ENCODE assay signal across 1 cellular context in the genomic region with DNA sequence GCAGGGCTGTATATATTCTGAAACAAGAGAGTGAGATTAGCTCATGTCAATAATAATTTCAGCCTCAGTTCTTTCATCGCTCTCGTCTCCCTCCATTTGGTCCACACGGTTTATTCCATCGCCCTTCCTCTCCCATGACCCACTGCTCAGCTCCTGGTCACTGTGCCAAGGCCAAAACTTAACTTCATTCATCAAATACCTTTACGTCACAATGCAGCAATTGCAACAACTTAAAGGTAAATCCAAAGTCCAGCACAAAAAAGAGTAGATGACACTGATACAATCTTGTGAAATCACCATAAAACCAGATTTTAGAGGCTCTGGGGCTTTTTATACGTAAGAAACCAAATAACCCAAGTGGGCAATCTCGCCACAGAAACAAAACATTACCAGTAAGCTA.
TF ChIP-seq lines count a peak whose summit lies in the region.

No MANE protein-coding gene starts in this region.

TF ChIP-seq in HepG2, 621 proteins besides CTCF, POLR2A, EP300 and RAD21 (continued from another document and continues in another):
- TF ChIP-seq, protein P1, sequence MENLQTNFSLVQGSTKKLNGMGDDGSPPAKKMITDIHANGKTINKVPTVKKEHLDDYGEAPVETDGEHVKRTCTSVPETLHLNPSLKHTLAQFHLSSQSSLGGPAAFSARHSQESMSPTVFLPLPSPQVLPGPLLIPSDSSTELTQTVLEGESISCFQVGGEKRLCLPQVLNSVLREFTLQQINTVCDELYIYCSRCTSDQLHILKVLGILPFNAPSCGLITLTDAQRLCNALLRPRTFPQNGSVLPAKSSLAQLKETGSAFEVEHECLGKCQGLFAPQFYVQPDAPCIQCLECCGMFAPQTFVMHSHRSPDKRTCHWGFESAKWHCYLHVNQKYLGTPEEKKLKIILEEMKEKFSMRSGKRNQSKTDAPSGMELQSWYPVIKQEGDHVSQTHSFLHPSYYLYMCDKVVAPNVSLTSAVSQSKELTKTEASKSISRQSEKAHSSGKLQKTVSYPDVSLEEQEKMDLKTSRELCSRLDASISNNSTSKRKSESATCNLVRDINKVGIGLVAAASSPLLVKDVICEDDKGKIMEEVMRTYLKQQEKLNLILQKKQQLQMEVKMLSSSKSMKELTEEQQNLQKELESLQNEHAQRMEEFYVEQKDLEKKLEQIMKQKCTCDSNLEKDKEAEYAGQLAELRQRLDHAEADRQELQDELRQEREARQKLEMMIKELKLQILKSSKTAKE (CRISPR knock-in tag; IDR thresholded peaks at IDR 0.05; ENCODE audit: borderline replicate concordance): no peak
- TF ChIP-seq ZNF672 (CRISPR knock-in tag; IDR thresholded peaks at IDR 0.05) (no peak), FOXP1 (IDR thresholded peaks at IDR 0.05) (no peak), FOXP1 (CRISPR knock-in tag; IDR thresholded peaks at IDR 0.05) (peak; percentile 17; the same call in 1 of the 2 replicates), ZNF33B (CRISPR knock-in tag; IDR thresholded peaks at IDR 0.05) (no peak), RCOR2 (CRISPR knock-in tag; IDR thresholded peaks at IDR 0.05) (0 out of 2 replicates have a peak, but pooled peaks have one; percentile 2), NKX3-1 (CRISPR knock-in tag; IDR thresholded peaks at IDR 0.05) (0 out of 2 replicates have a peak, but pooled peaks have one; percentile 15), KDM5A (IDR thresholded peaks at IDR 0.05; ENCODE audit: borderline replicate concordance, low read length) (no peak), ZNF274 (CRISPR knock-in tag; IDR thresholded peaks at IDR 0.05) (no peak), ZNF441 (CRISPR knock-in tag; IDR thresholded peaks at IDR 0.05; ENCODE audit: borderline replicate concordance) (no peak), GATAD1 (CRISPR knock-in tag; IDR thresholded peaks at IDR 0.05) (peak; percentile 30; the same call in 1 of the 2 replicates), THRA (CRISPR knock-in tag; IDR thresholded peaks at IDR 0.05; ENCODE audit: borderline replicate concordance) (peak; percentile 56; the same call in 1 of the 2 replicates), POLR2AphosphoS5 (IDR thresholded peaks at IDR 0.05; ENCODE audit: low read depth, low read length) (no peak), HOXA5 (CRISPR knock-in tag; IDR thresholded peaks at IDR 0.05) (0 out of 2 replicates have a peak, but pooled peaks have one; percentile 42), THAP11 (CRISPR knock-in tag; IDR thresholded peaks at IDR 0.05) (0 out of 2 replicates have a peak, but pooled peaks have one; percentile 16), CENPT (CRISPR knock-in tag; IDR thresholded peaks at IDR 0.05; ENCODE audit: low read depth) (no peak), XRCC5 (optimal IDR thresholded peaks at IDR 0.05; ENCODE audit: low read length) (peak; percentile 29), ZNF580 (CRISPR knock-in tag; IDR thresholded peaks at IDR 0.05; ENCODE audit: borderline replicate concordance, low read depth) (peak; percentile 32; the same call in 1 of the 2 replicates), JUN (CRISPR knock-in tag; IDR thresholded peaks at IDR 0.05) (peak; percentile 59; the same call in 1 of the 2 replicates), ATF1 (CRISPR knock-in tag; IDR thresholded peaks at IDR 0.05) (peak; percentile 73), ZFX (CRISPR knock-in tag; IDR thresholded peaks at IDR 0.05; ENCODE audit: low read depth) (no peak), ZNF317 (CRISPR knock-in tag; IDR thresholded peaks at IDR 0.05) (peak; percentile 98), GATAD2A (CRISPR knock-in tag; IDR thresholded peaks at IDR 0.05) (peak; percentile 84), ZNF337 (CRISPR knock-in tag; IDR thresholded peaks at IDR 0.05; ENCODE audit: borderline replicate concordance, low read depth) (0 out of 2 replicates have a peak, but pooled peaks have one; percentile 49), ZNF160 (CRISPR knock-in tag; IDR thresholded peaks at IDR 0.05) (no peak), ZNF101 (CRISPR knock-in tag; IDR thresholded peaks at IDR 0.05; ENCODE audit: borderline replicate concordance, low read depth) (0 out of 2 replicates have a peak, but pooled peaks have one; percentile 39), TERF1 (CRISPR knock-in tag; IDR thresholded peaks at IDR 0.05) (no peak), ZNF3 (CRISPR knock-in tag; IDR thresholded peaks at IDR 0.05) (peak; percentile 49; the same call in 1 of the 2 replicates), NFATC3 (CRISPR knock-in tag; IDR thresholded peaks at IDR 0.05) (no peak), ETV5 (CRISPR knock-in tag; IDR thresholded peaks at IDR 0.05; ENCODE audit: borderline replicate concordance) (no peak), SALL1 (CRISPR knock-in tag; IDR thresholded peaks at IDR 0.05) (peak; percentile 34; the same call in 1 of the 2 replicates), ATF7 (IDR thresholded peaks at IDR 0.05) (peak; percentile 66), ATF7 (CRISPR knock-in tag; IDR thresholded peaks at IDR 0.05) (peak; percentile 71; the same call in 1 of the 2 replicates), TP53 (CRISPR knock-in tag; conservative IDR thresholded peaks at IDR 0.05) (no peak), THYN1 (CRISPR knock-in tag; IDR thresholded peaks at IDR 0.05; ENCODE audit: borderline replicate concordance, low read depth) (no peak), ZBTB4 (CRISPR knock-in tag; IDR thresholded peaks at IDR 0.05; ENCODE audit: borderline replicate concordance) (no peak), ZNF75D (CRISPR knock-in tag; IDR thresholded peaks at IDR 0.05; ENCODE audit: borderline replicate concordance) (no peak), ZNF143 (CRISPR knock-in tag; IDR thresholded peaks at IDR 0.05) (peak; percentile 49; the same call in 1 of the 2 replicates), CEBPB (IDR thresholded peaks at IDR 0.05; ENCODE audit: borderline replicate concordance, low read depth, low read length) (peak; percentile 96), TCF7 (IDR thresholded peaks at IDR 0.05; ENCODE audit: low read depth) (no peak), RXRB (CRISPR knock-in tag; IDR thresholded peaks at IDR 0.05; ENCODE audit: borderline replicate concordance) (peak; percentile 70), ZNF629 (CRISPR knock-in tag; conservative IDR thresholded peaks at IDR 0.05) (0 out of 2 replicates have a peak, but pooled peaks have one; percentile 10), HDAC2 (CRISPR knock-in tag; IDR thresholded peaks at IDR 0.05) (peak; percentile 50; the same call in 1 of the 2 replicates), SOX13 (IDR thresholded peaks at IDR 0.05) (no peak), SOX13 (CRISPR knock-in tag; conservative IDR thresholded peaks at IDR 0.05 in 1 of 2, IDR thresholded peaks at IDR 0.05 in 1 of 2) (peak in 1 of 2 experiments; percentile 85; a peak in 2 of 4 replicates), FOXA3 (CRISPR knock-in tag; IDR thresholded peaks at IDR 0.05) (peak; percentile 35; the same call in 1 of the 2 replicates), ONECUT2 (CRISPR knock-in tag; IDR thresholded peaks at IDR 0.05) (no peak), SMC3 (IDR thresholded peaks at IDR 0.05; ENCODE audit: low read length) (peak; percentile 11; the same call in 1 of the 2 replicates)
- TF ChIP-seq, protein P2, sequence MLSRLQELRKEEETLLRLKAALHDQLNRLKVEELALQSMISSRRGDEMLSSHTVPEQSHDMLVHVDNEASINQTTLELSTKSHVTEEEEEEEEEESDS (CRISPR knock-in tag; IDR thresholded peaks at IDR 0.05; ENCODE audit: borderline replicate concordance): no peak
- TF ChIP-seq, protein P3, sequence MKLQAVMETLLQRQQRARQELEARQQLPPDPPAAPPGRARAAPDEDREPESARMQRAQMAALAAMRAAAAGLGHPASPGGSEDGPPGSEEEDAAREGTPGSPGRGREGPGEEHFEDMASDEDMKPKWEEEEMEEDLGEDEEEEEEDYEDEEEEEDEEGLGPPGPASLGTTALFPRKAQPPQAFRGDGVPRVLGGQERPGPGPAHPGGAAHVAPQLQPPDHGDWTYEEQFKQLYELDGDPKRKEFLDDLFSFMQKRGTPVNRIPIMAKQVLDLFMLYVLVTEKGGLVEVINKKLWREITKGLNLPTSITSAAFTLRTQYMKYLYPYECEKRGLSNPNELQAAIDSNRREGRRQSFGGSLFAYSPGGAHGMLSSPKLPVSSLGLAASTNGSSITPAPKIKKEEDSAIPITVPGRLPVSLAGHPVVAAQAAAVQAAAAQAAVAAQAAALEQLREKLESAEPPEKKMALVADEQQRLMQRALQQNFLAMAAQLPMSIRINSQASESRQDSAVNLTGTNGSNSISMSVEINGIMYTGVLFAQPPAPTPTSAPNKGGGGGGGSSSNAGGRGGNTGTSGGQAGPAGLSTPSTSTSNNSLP (IDR thresholded peaks at IDR 0.05; ENCODE audit: low read depth, low read length): peak; percentile 96
- TF ChIP-seq, protein P4, sequence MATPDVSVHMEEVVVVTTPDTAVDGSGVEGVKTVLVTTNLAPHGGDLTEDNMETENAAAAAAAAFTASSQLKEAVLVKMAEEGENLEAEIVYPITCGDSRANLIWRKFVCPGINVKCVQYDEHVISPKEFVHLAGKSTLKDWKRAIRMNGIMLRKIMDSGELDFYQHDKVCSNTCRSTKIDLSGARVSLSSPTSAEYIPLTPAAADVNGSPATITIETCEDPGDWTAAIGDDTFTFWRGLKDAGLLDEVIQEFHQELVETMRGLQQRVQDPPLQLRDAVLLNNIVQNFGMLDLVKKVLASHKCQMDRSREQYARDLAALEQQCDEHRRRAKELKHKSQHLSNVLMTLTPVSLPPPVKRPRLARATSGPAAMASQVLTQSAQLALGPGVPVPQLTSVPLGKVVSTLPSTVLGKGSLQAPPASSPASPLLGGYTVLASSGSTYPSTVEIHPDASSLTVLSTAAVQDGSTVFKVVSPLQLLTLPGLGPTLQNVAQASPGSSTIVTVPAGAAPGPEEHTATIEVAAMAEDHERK (CRISPR knock-in tag; IDR thresholded peaks at IDR 0.05; ENCODE audit: low read depth): no peak
- TF ChIP-seq, protein P5, sequence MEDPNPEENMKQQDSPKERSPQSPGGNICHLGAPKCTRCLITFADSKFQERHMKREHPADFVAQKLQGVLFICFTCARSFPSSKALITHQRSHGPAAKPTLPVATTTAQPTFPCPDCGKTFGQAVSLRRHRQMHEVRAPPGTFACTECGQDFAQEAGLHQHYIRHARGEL (CRISPR knock-in tag; IDR thresholded peaks at IDR 0.05): no peak
- TF ChIP-seq, protein P6, sequence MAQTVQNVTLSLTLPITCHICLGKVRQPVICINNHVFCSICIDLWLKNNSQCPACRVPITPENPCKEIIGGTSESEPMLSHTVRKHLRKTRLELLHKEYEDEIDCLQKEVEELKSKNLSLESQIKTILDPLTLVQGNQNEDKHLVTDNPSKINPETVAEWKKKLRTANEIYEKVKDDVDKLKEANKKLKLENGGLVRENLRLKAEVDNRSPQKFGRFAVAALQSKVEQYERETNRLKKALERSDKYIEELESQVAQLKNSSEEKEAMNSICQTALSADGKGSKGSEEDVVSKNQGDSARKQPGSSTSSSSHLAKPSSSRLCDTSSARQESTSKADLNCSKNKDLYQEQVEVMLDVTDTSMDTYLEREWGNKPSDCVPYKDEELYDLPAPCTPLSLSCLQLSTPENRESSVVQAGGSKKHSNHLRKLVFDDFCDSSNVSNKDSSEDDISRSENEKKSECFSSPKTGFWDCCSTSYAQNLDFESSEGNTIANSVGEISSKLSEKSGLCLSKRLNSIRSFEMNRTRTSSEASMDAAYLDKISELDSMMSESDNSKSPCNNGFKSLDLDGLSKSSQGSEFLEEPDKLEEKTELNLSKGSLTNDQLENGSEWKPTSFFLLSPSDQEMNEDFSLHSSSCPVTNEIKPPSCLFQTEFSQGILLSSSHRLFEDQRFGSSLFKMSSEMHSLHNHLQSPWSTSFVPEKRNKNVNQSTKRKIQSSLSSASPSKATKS (CRISPR knock-in tag; IDR thresholded peaks at IDR 0.05): no peak
